8 cellular contexts compared by ENCODE assay signal in the genomic region with DNA sequence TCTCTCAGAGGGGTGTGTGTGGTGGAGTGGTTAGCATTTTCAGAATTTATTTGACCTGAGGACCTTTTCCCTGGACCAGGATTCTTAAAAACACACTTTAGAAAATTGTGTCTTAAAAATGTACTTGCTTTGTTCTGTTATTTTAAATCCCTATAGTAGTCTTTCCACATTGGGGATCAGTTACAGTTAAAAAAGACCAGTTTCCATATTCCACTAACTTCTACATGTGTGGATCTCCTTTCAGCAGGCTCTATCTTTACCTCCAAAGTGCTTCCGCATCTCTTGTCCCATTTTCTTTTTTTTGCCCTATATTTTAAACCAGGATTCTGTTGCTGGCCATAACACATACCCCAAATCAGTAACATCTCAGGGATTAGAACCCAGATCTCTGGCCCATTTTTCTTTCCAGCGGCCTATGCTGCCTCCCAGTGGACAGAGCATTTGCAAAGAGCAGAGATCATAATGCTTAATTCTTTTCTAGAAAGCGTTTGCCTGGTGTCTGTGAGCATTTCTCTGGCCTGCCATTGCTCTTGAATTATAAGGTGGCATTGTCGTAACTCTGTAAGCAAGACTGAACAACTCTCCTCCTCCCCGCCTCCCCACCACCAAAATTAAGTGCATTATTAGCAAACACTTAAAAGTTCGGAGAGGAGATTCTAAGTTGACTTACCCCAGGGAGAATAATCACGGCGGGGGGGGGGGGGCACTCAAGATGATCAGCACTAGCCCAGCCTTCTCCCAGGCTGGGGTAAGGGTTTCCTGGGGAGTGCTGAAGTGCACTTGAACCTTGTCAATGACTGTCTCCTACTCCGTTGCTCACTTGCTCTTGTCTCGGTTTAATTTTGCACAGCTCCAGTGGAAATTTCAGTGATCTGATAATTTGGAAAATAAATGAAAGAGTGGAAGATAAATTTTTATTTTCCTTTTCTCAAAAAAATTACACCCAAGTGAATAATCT. TPM values are rescaled to one million over a fixed set of nuclear protein-coding genes. Genes with fewer than 3 reads are reported as not detected.
A peak's percentile ranks its signal among the peaks of the same experiment; 100 is the strongest.
DNase-seq lines count a peak whose midpoint lies in the region; FAIRE-seq and TF ChIP-seq lines count a peak whose summit lies in the region.

No MANE protein-coding gene starts in this region.

- WGBS in small intestine, 3 donors, result 62 to 68% (median 67%) methylated on average over 10 of the region's 10 CpGs

- no peaks in the 10 kb centered on the region for H3K9me3 ChIP-seq in small intestine (ENCODE audit: control insufficient read depth, low read depth)

- TF ChIP-seq CTCF in GM12864 (IDR thresholded peaks at IDR 0.05; ENCODE audit: low read depth, low read length, missing control alignments) (peak; percentile 22), dorsolateral prefrontal cortex (IDR thresholded peaks at IDR 0.05 in 54 of 56, conservative IDR thresholded peaks at IDR 0.05 in 2 of 56; ENCODE audit: low read depth in 1 of 56, partially characterized antibody in 56 of 56) (peak in 53 of 56 donors; percentile 19 to 71 (median 48))

- intact Hi-C loops in dorsolateral prefrontal cortex (cut with DNase I), result loop anchor here in 1 of 2 donors (5.0 kb wide), 1 partner anchor 169 kb away; no protein-coding TSS in a partner anchor

- no peaks in the 10 kb centered on the region for H3K27me3 ChIP-seq in dorsolateral prefrontal cortex
- no peaks in the 10 kb centered on the region for H3K27me3 ChIP-seq in small intestine (ENCODE audit: control insufficient read depth in 2 of 2, insufficient read depth in 2 of 2, low read length in 2 of 2)

- no peak for TF ChIP-seq POLR2A in H54 (IDR thresholded peaks at IDR 0.05; ENCODE audit: low read depth, low read length)

- no peaks in the 10 kb centered on the region for H3K36me3 ChIP-seq in small intestine (ENCODE audit: control insufficient read depth in 2 of 2, insufficient read depth in 2 of 2, low read length in 2 of 2)

- DNase-seq in GM12864 (ENCODE audit: low read depth) (no peak), NCI-H2227 treated with DMSO at 0.1 percent for 48 hours (lab: John Stamatoyannopoulos, UW) (peak; percentile 66), dorsolateral prefrontal cortex (no peak), pons (ENCODE audit: low spot score) (peak; percentile 31), small intestine (no peak), SIG-M5 treated with dmso at 0.1 percent for 504 hours (lab: John Stamatoyannopoulos, UW; ENCODE audit: unreplicated experiment) (no peak), H54 (ENCODE audit: insufficient read length, low spot score) (no peak)
- DNase-seq in stimulated activated CD4-positive, alpha-beta T cell treated with anti-CD3 and anti-CD28 coated beads, Interleukin-2, amount 100 ng/mL, for 48 hours, result no peak

- no peak overlapping the region for H3K4me3 ChIP-seq in GM12864 (ENCODE audit: low read depth, low read length)
- H3K4me3 ChIP-seq in dorsolateral prefrontal cortex, result no peak overlapping the region
- no peak overlapping the region for H3K4me3 ChIP-seq in small intestine (ENCODE audit: low read depth in 1 of 2, low read length in 2 of 2)

- H3K27ac ChIP-seq in dorsolateral prefrontal cortex, result no peak overlapping the region
- H3K27ac ChIP-seq in small intestine (ENCODE audit: low read depth in 1 of 2, low read length in 1 of 2), result no peak overlapping the region

- FAIRE-seq in small intestine (lab: Jason Lieb, UNC) (no peak), H54 (lab: Jason Lieb, UNC) (no peak)

- H3K4me1 ChIP-seq in small intestine (ENCODE audit: control insufficient read depth in 2 of 2, insufficient read depth in 1 of 2, low read depth in 1 of 2, low read length in 1 of 2), result peaks cover 2 to 17% of the 10 kb centered on the region in 2 donors

RNA-seq across cellular contexts. Expression of gene PBX1, which starts 58.9 kb away (rescaled TPM):
- total RNA-seq in dorsolateral prefrontal cortex, result 100 to 1,000 TPM in 115 of 120 experiments, 10 to 100 TPM in 5; 81.3 to 167 (median 127) TPM
- 10 to 100 TPM; 12.5 to 16.4 (median 12.7) TPM for polyA plus RNA-seq in small intestine

Comparison
In these comparisons a context has a peak if more than half of its experiments do, and no peak if none do; other contexts are left out.
1. DNase-seq: peak in NCI-H2227 treated with DMSO at 0.1 percent for 48 hours (single experiment) and pons (single experiment); none in GM12864 (single experiment), dorsolateral prefrontal cortex (0 of 10), stimulated activated CD4-positive, alpha-beta T cell treated with anti-CD3 and anti-CD28 coated beads, Interleukin-2, amount 100 ng/mL, for 48 hours (0 of 2), small intestine (single experiment), SIG-M5 treated with dmso at 0.1 percent for 504 hours (single experiment) and H54 (single experiment).